ENCODE assay signal across 7 cellular contexts in genomic region chr1:243019030-243019635, GRCh38.
DNase-seq lines count a peak whose midpoint lies in the region; ATAC-seq and TF ChIP-seq lines count a peak whose summit lies in the region.
"Not testable (repeated sequence)": the region's sequence is repeated elsewhere in the genome, so short reads cannot be mapped to it uniquely, and the experiment has no call there.

No MANE protein-coding gene starts in this region.

- H3K36me3 Mint-ChIP-seq in activated CD8-positive, alpha-beta T cell treated with anti-CD3 and anti-CD28 coated beads for 36 hours (ENCODE audit: low read depth); activated T-helper 2 cell treated with anti-CD3 and anti-CD28 coated beads, Interferon-gamma antibody, Interleukin-2, Interleukin-4, amounts not matched to agents 10 μg/mL and 5 μg/mL and 100 μg/mL, durations not matched to agents 14 hours and 24 hours and 36 hours (ENCODE audit: low read depth); effector memory CD8-positive, alpha-beta T cell (ENCODE audit: insufficient read depth); stimulated activated effector memory CD8-positive, alpha-beta T cell treated with anti-CD3 and anti-CD28 coated beads, Interleukin-12 subunit alpha, Interleukin-12 subunit beta, amount 100 ng/mL, for 72 hours: not testable (repeated sequence)

- DNase-seq in T follicular helper cell (ENCODE audit: low read depth) (peak; percentile 3), mucosa of descending colon (peak in 2 of 3 donors; percentile 49 to 83)
- peak; percentile 70 for DNase-seq in activated CD8-positive, alpha-beta T cell treated with anti-CD3 and anti-CD28 coated beads for 36 hours
- peak; percentile 12 for DNase-seq in activated T-helper 2 cell treated with anti-CD3 and anti-CD28 coated beads, Interferon-gamma antibody, Interleukin-2, Interleukin-4, amounts not matched to agents 10 μg/mL and 5 μg/mL and 100 μg/mL, durations not matched to agents 14 hours and 24 hours and 36 hours (ENCODE audit: low spot score)
- peak; percentile 1 to 9 (median 8) for DNase-seq in effector memory CD8-positive, alpha-beta T cell
- DNase-seq in stimulated activated CD4-positive, alpha-beta T cell treated with anti-CD3 and anti-CD28 coated beads, Interleukin-12 subunit alpha, Interleukin-12 subunit beta, amount 100 ng/mL, for 48 hours (ENCODE audit: low read depth in 2 of 3, low spot score in 1 of 3): peak; percentile 3 to 35 (median 24)
- peak; percentile 4 to 50 for DNase-seq in stimulated activated effector memory CD8-positive, alpha-beta T cell treated with anti-CD3 and anti-CD28 coated beads, Interleukin-12 subunit alpha, Interleukin-12 subunit beta, amount 100 ng/mL, for 72 hours (ENCODE audit: low spot score in 2 of 2)

- intact Hi-C loops in activated CD8-positive, alpha-beta T cell treated with anti-CD3 and anti-CD28 coated beads for 36 hours (cut with micrococcal nuclease); activated T-helper 2 cell treated with anti-CD3 and anti-CD28 coated beads, Interferon-gamma antibody, Interleukin-2, Interleukin-4, amounts not matched to agents 10 μg/mL and 5 μg/mL and 100 μg/mL, durations not matched to agents 14 hours and 24 hours and 36 hours (cut with micrococcal nuclease); mucosa of descending colon (cut with DNase I, micrococcal nuclease): not testable (repeated sequence)

- not testable (repeated sequence) for H3K9me3 ChIP-seq in mucosa of descending colon

- POLR2A ChIA-PET in activated CD8-positive, alpha-beta T cell treated with anti-CD3 and anti-CD28 coated beads for 36 hours (lab: Charles Lee): not testable (repeated sequence)

- not testable (repeated sequence) for H3K27ac Mint-ChIP-seq in activated CD8-positive, alpha-beta T cell treated with anti-CD3 and anti-CD28 coated beads for 36 hours; activated T-helper 2 cell treated with anti-CD3 and anti-CD28 coated beads, Interferon-gamma antibody, Interleukin-2, Interleukin-4, amounts not matched to agents 10 μg/mL and 5 μg/mL and 100 μg/mL, durations not matched to agents 14 hours and 24 hours and 36 hours; effector memory CD8-positive, alpha-beta T cell; stimulated activated effector memory CD8-positive, alpha-beta T cell treated with anti-CD3 and anti-CD28 coated beads, Interleukin-12 subunit alpha, Interleukin-12 subunit beta, amount 100 ng/mL, for 72 hours

- ATAC-seq in activated CD8-positive, alpha-beta T cell treated with anti-CD3 and anti-CD28 coated beads for 36 hours; effector memory CD8-positive, alpha-beta T cell (replicated peaks); mucosa of descending colon; stimulated activated effector memory CD8-positive, alpha-beta T cell treated with anti-CD3 and anti-CD28 coated beads, Interleukin-12 subunit alpha, Interleukin-12 subunit beta, amount 100 ng/mL, for 72 hours: not testable (repeated sequence)

- H3K4me3 Mint-ChIP-seq in activated CD8-positive, alpha-beta T cell treated with anti-CD3 and anti-CD28 coated beads for 36 hours; activated T-helper 2 cell treated with anti-CD3 and anti-CD28 coated beads, Interferon-gamma antibody, Interleukin-2, Interleukin-4, amounts not matched to agents 10 μg/mL and 5 μg/mL and 100 μg/mL, durations not matched to agents 14 hours and 24 hours and 36 hours (ENCODE audit: low read depth); effector memory CD8-positive, alpha-beta T cell; stimulated activated effector memory CD8-positive, alpha-beta T cell treated with anti-CD3 and anti-CD28 coated beads, Interleukin-12 subunit alpha, Interleukin-12 subunit beta, amount 100 ng/mL, for 72 hours: not testable (repeated sequence)

- not testable (repeated sequence) for H3K27me3 Mint-ChIP-seq in activated CD8-positive, alpha-beta T cell treated with anti-CD3 and anti-CD28 coated beads for 36 hours; activated T-helper 2 cell treated with anti-CD3 and anti-CD28 coated beads, Interferon-gamma antibody, Interleukin-2, Interleukin-4, amounts not matched to agents 10 μg/mL and 5 μg/mL and 100 μg/mL, durations not matched to agents 14 hours and 24 hours and 36 hours (ENCODE audit: low read depth); effector memory CD8-positive, alpha-beta T cell

- not testable (repeated sequence) for TF ChIP-seq CTCF in activated CD8-positive, alpha-beta T cell treated with anti-CD3 and anti-CD28 coated beads for 36 hours (IDR thresholded peaks at IDR 0.05); mucosa of descending colon (IDR thresholded peaks at IDR 0.05)

- H3K4me1 Mint-ChIP-seq in activated CD8-positive, alpha-beta T cell treated with anti-CD3 and anti-CD28 coated beads for 36 hours (ENCODE audit: low read depth); activated T-helper 2 cell treated with anti-CD3 and anti-CD28 coated beads, Interferon-gamma antibody, Interleukin-2, Interleukin-4, amounts not matched to agents 10 μg/mL and 5 μg/mL and 100 μg/mL, durations not matched to agents 14 hours and 24 hours and 36 hours (ENCODE audit: low read depth); effector memory CD8-positive, alpha-beta T cell (ENCODE audit: low read depth in 2 of 2); stimulated activated effector memory CD8-positive, alpha-beta T cell treated with anti-CD3 and anti-CD28 coated beads, Interleukin-12 subunit alpha, Interleukin-12 subunit beta, amount 100 ng/mL, for 72 hours: not testable (repeated sequence)

- not testable (repeated sequence) for H3K4me1 ChIP-seq in mucosa of descending colon (ENCODE audit: low read depth)

- H3K9me3 Mint-ChIP-seq in activated CD8-positive, alpha-beta T cell treated with anti-CD3 and anti-CD28 coated beads for 36 hours; activated T-helper 2 cell treated with anti-CD3 and anti-CD28 coated beads, Interferon-gamma antibody, Interleukin-2, Interleukin-4, amounts not matched to agents 10 μg/mL and 5 μg/mL and 100 μg/mL, durations not matched to agents 14 hours and 24 hours and 36 hours; effector memory CD8-positive, alpha-beta T cell; stimulated activated effector memory CD8-positive, alpha-beta T cell treated with anti-CD3 and anti-CD28 coated beads, Interleukin-12 subunit alpha, Interleukin-12 subunit beta, amount 100 ng/mL, for 72 hours: not testable (repeated sequence)

- not testable (repeated sequence) for H3K4me3 ChIP-seq in mucosa of descending colon

- CTCF ChIA-PET in activated CD8-positive, alpha-beta T cell treated with anti-CD3 and anti-CD28 coated beads for 36 hours (lab: Charles Lee): not testable (repeated sequence)

- not testable (repeated sequence) for H3K36me3 ChIP-seq in mucosa of descending colon (ENCODE audit: low read depth)

Comparison
In these comparisons a context has a peak if more than half of its experiments do, and no peak if none do; other contexts are left out.
1. DNase-seq: peak in every context shown above with its lines; median percentile 70 in activated CD8-positive, alpha-beta T cell treated with anti-CD3 and anti-CD28 coated beads for 36 hours; 66 in mucosa of descending colon; 27 in stimulated activated effector memory CD8-positive, alpha-beta T cell treated with anti-CD3 and anti-CD28 coated beads, Interleukin-12 subunit alpha, Interleukin-12 subunit beta, amount 100 ng/mL, for 72 hours; 24 in stimulated activated CD4-positive, alpha-beta T cell treated with anti-CD3 and anti-CD28 coated beads, Interleukin-12 subunit alpha, Interleukin-12 subunit beta, amount 100 ng/mL, for 48 hours; 12 in activated T-helper 2 cell treated with anti-CD3 and anti-CD28 coated beads, Interferon-gamma antibody, Interleukin-2, Interleukin-4, amounts not matched to agents 10 μg/mL and 5 μg/mL and 100 μg/mL, durations not matched to agents 14 hours and 24 hours and 36 hours; 8 in effector memory CD8-positive, alpha-beta T cell; 3 in T follicular helper cell.